27 cellular contexts compared by ENCODE assay signal in the genomic region with DNA sequence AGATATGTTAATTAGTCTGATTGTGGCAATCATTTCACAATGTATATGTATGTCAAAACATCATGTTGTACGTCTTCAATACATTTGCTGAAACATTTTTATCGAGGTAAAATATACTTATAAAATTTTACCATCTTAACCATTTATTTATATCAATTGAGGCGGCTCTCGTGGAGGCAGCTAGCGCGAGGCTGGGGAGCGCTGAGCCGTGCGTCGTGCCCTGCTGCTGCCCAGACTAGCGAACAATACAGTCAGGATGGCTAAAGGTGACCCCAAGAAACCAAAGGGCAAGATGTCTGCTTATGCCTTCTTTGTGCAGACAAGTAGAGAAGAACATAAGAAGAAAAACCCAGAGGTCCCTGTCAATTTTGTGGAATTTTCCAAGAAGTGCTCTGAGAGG.
DNase-seq lines count a peak whose midpoint lies in the region; ATAC-seq and TF ChIP-seq lines count a peak whose summit lies in the region.
"Had no signal": no experiment of that assay in that cellular context is flagged by ENCODE, and none has a peak within 500 bp of the region (broad histone marks: within the 10 kb centered on the region; RNA-seq: fewer than 3 reads in every experiment).

No MANE protein-coding gene starts in this region.

- H3K4me1 ChIP-seq in left ventricle myocardium inferior: peaks cover 2% of the 10 kb centered on the region
- H3K4me1 ChIP-seq: A549; BE2C; BLaER1; BLaER1 treated with 17β-estradiol and CSF1 and Interleukin-3, amounts not matched to agents 10 nM and 100 nM; Caco-2 had no signal

- ATAC-seq in Right ventricle myocardium inferior: no peak
- ATAC-seq: A549; CD8-positive, alpha-beta T cell had no signal

- H3K27ac ChIP-seq in left ventricle myocardium inferior (replicated peaks): no peak overlapping the region
- H3K27ac ChIP-seq: 22Rv1; A549; BLaER1; BLaER1 treated with 17β-estradiol and CSF1 and Interleukin-3, amounts not matched to agents 10 nM and 100 nM; C4-2B had no signal

- intact Hi-C loops in Right ventricle myocardium inferior (cut with DNase I) (no loop called here), left ventricle myocardium inferior (cut with micrococcal nuclease) (no loop called here)

- no peaks in the 10 kb centered on the region for H3K27me3 ChIP-seq in left ventricle myocardium inferior (ENCODE audit: low read depth)
- H3K27me3 ChIP-seq: BE2C; BLaER1; BLaER1 treated with 17β-estradiol and CSF1 and Interleukin-3, amounts not matched to agents 10 nM and 100 nM had no signal

- peak; percentile 37 for DNase-seq in Right ventricle myocardium inferior (ENCODE audit: missing footprints)
- no peak for DNase-seq in left ventricle myocardium inferior
- DNase-seq: 8988T; ACHN; AML-193; BE2C; C1 segment of cervical spinal cord; Caco-2; Calu3; CD4-positive, alpha-beta memory T cell; CD4-positive, alpha-beta T cell; CD4-positive, CD25-positive, alpha-beta regulatory T cell; CD8-positive, alpha-beta memory T cell; CD8-positive, alpha-beta T cell; COR-L47; DMS 273 treated with DMSO at 0.1 percent for 48 hours; DMS153; DMS53; DMS79; DMS79 treated with DMSO at 0.1 percent for 48 hours; DND-41; EL had no signal

- no peak overlapping the region for H3K4me3 ChIP-seq in left ventricle myocardium inferior
- H3K4me3 ChIP-seq: A549; BLaER1; BLaER1 treated with 17β-estradiol and CSF1 and Interleukin-3, amounts not matched to agents 10 nM and 100 nM had no signal

- TF ChIP-seq CTCF in left ventricle myocardium inferior (IDR thresholded peaks at IDR 0.05; ENCODE audit: borderline replicate concordance): no peak

- H3K36me3 ChIP-seq in left ventricle myocardium inferior: no peaks in the 10 kb centered on the region
- H3K36me3 ChIP-seq: BE2C; BLaER1; BLaER1 treated with 17β-estradiol and CSF1 and Interleukin-3, amounts not matched to agents 10 nM and 100 nM had no signal

- peaks cover 12% of the 10 kb centered on the region for H3K9me3 ChIP-seq in left ventricle myocardium inferior (replicated peaks)
- H3K9me3 ChIP-seq: A549; BE2C; BLaER1; BLaER1 treated with 17β-estradiol and CSF1 and Interleukin-3, amounts not matched to agents 10 nM and 100 nM; Caco-2 had no signal
